Comparison of ENCODE assay signal across 20 cellular contexts in genomic region chr17:67879662-67880061, GRCh38.
"Had no signal": no experiment of that assay in that cellular context is flagged by ENCODE, and none has a peak within 500 bp of the region (broad histone marks: within the 10 kb centered on the region; RNA-seq: fewer than 3 reads in every experiment).

No MANE protein-coding gene starts in this region.

- H3K4me1 ChIP-seq: esophagus squamous epithelium, foreskin keratinocyte, lower lobe of right lung, pancreas, tibial nerve, vagina had no signal

- H3K27me3 ChIP-seq: brain microvascular endothelial cell, esophagus squamous epithelium, foreskin keratinocyte, pancreas, tibial nerve, vagina had no signal

- H3K9me3 Mint-ChIP-seq: stimulated activated naive B cell treated with anti-CD40 and anti-IgM and Interleukin-4, amounts not matched to agents 10 μg/mL and 1 μg/mL and 100 μg/mL, for 72 hours had no signal

- H3K9me3 ChIP-seq: esophagus squamous epithelium, lower lobe of right lung, pancreas, tibial nerve, vagina had no signal

- DNase-seq: activated naive CD4-positive, alpha-beta T cell; anterior cingulate cortex; brain microvascular endothelial cell; cortex of kidney; effector CD4-positive, alpha-beta T cell; esophagus squamous epithelium; foreskin keratinocyte; glutamatergic neuron; hypothalamus; left cardiac atrium; lower lobe of right lung; midbrain; pancreas; stimulated activated CD4-positive, alpha-beta T cell treated with anti-CD3 and anti-CD28 coated beads, Interleukin-4, amount 100 ng/mL, for 1 hour; stimulated activated naive B cell treated with anti-CD40 and anti-IgM and Interleukin-4, amounts not matched to agents 10 μg/mL and 1 μg/mL and 100 μg/mL, for 72 hours; substantia nigra; T-helper 2 cell had no signal

- ATAC-seq: foreskin keratinocyte; lower lobe of right lung; stimulated activated naive B cell treated with anti-CD40 and anti-IgM and Interleukin-4, amounts not matched to agents 10 μg/mL and 1 μg/mL and 100 μg/mL, for 72 hours had no signal

- H3K4me3 ChIP-seq: esophagus squamous epithelium, lower lobe of right lung, pancreas, tibial nerve, vagina had no signal

- FAIRE-seq: endothelial cell of umbilical vein, pancreas had no signal

- H3K27me3 Mint-ChIP-seq: stimulated activated naive B cell treated with anti-CD40 and anti-IgM and Interleukin-4, amounts not matched to agents 10 μg/mL and 1 μg/mL and 100 μg/mL, for 72 hours had no signal

- H3K4me3 Mint-ChIP-seq: stimulated activated naive B cell treated with anti-CD40 and anti-IgM and Interleukin-4, amounts not matched to agents 10 μg/mL and 1 μg/mL and 100 μg/mL, for 72 hours had no signal

- H3K27ac ChIP-seq: brain microvascular endothelial cell, esophagus squamous epithelium, foreskin keratinocyte, lower lobe of right lung, pancreas, tibial nerve, vagina had no signal

- H3K27ac Mint-ChIP-seq: stimulated activated naive B cell treated with anti-CD40 and anti-IgM and Interleukin-4, amounts not matched to agents 10 μg/mL and 1 μg/mL and 100 μg/mL, for 72 hours had no signal
